26 cellular contexts compared by ENCODE assay signal in genomic region chr15:47678047-47678446, GRCh38. TPM values are rescaled to one million over a fixed set of nuclear protein-coding genes. Genes with fewer than 3 reads are reported as not detected.
A peak's percentile ranks its signal among the peaks of the same experiment; 100 is the strongest.
DNase-seq lines count a peak whose midpoint lies in the region; FAIRE-seq and TF ChIP-seq lines count a peak whose summit lies in the region.
"Had no signal": no experiment of that assay in that cellular context is flagged by ENCODE, and none has a peak within 500 bp of the region (broad histone marks: within the 10 kb centered on the region; RNA-seq: fewer than 3 reads in every experiment).

No MANE protein-coding gene starts in this region.

- no peak overlapping the region for H3K4me3 ChIP-seq in endothelial cell of umbilical vein (replicated peaks in 1 of 3; ENCODE audit: insufficient read depth in 1 of 3, low read depth in 1 of 3, low read length in 3 of 3)
- H3K4me3 ChIP-seq: A549; BLaER1 treated with 17β-estradiol and CSF1 and Interleukin-3, amounts not matched to agents 10 nM and 100 nM; Peyer's patch had no signal

- no peak for TF ChIP-seq CTCF in endothelial cell of umbilical vein (IDR thresholded peaks at IDR 0.05; ENCODE audit: extremely low read depth in 1 of 2, insufficient read depth in 1 of 2, low read depth in 1 of 2, low read length in 2 of 2)

- no peaks in the 10 kb centered on the region for H3K36me3 ChIP-seq in endothelial cell of umbilical vein (ENCODE audit: control insufficient read depth in 2 of 2, extremely low read depth in 1 of 2, insufficient read depth in 2 of 2, low read length in 2 of 2)
- H3K36me3 ChIP-seq: BLaER1 treated with 17β-estradiol and CSF1 and Interleukin-3, amounts not matched to agents 10 nM and 100 nM; Peyer's patch had no signal

- CTCF ChIA-PET in endothelial cell of umbilical vein (lab: Charles Lee) = interaction anchor here (1.3 kb wide), 1 partner anchor 304 kb away, joined by 3 read pairs; no protein-coding TSS in a partner anchor

- H3K9ac ChIP-seq in endothelial cell of umbilical vein (replicated peaks; ENCODE audit: extremely low read depth, insufficient read depth, low read length) = no peak overlapping the region
- H3K9ac ChIP-seq: BLaER1 treated with 17β-estradiol and CSF1 and Interleukin-3, amounts not matched to agents 10 nM and 100 nM had no signal

- H4K20me1 ChIP-seq in endothelial cell of umbilical vein (replicated peaks; ENCODE audit: control insufficient read depth, extremely low read depth, insufficient read depth, low read length) = no peaks in the 10 kb centered on the region
- H4K20me1 ChIP-seq: BLaER1 treated with 17β-estradiol and CSF1 and Interleukin-3, amounts not matched to agents 10 nM and 100 nM had no signal

- no peaks in the 10 kb centered on the region for H3K9me1 ChIP-seq in endothelial cell of umbilical vein (replicated peaks; ENCODE audit: control insufficient read depth, extremely low read depth, insufficient read depth, low read length)

- dilution Hi-C loops in endothelial cell of umbilical vein (cut with MboI; ENCODE audit: extremely low pct_ligation_motif_present, low sequenced_read_pairs) = no loop called here

- peaks cover 9% of the 10 kb centered on the region for H3K4me1 ChIP-seq in endothelial cell of umbilical vein (ENCODE audit: control insufficient read depth, extremely low read depth, insufficient read depth, low read length)
- H3K4me1 ChIP-seq: A549, Peyer's patch had no signal

- no peak overlapping the region for H3K27ac ChIP-seq in endothelial cell of umbilical vein (ENCODE audit: insufficient read depth, low read depth, low read length)
- H3K27ac ChIP-seq: A549; BLaER1 treated with 17β-estradiol and CSF1 and Interleukin-3, amounts not matched to agents 10 nM and 100 nM; Peyer's patch had no signal

- H3K9me3 ChIP-seq in endothelial cell of umbilical vein (replicated peaks; ENCODE audit: control insufficient read depth, insufficient read depth, low read length) = no peaks in the 10 kb centered on the region
- H3K9me3 ChIP-seq: A549, Peyer's patch had no signal

- POLR2A ChIA-PET in endothelial cell of umbilical vein (lab: Charles Lee) = no interaction called here

- no peak for FAIRE-seq in endothelial cell of umbilical vein (lab: Jason Lieb, UNC)
- FAIRE-seq: A549, D721Med, GM18507, HepG2 had no signal

- no peaks in the 10 kb centered on the region for H3K27me3 ChIP-seq in endothelial cell of umbilical vein (ENCODE audit: control insufficient read depth in 2 of 2, insufficient read depth in 2 of 2, low read length in 2 of 2)
- H3K27me3 ChIP-seq: BLaER1 treated with 17β-estradiol and CSF1 and Interleukin-3, amounts not matched to agents 10 nM and 100 nM; Peyer's patch had no signal

- intact Hi-C loops in endothelial cell of umbilical vein (cut with micrococcal nuclease) = no loop called here

- no peaks in the 10 kb centered on the region for H3K79me2 ChIP-seq in endothelial cell of umbilical vein (ENCODE audit: control insufficient read depth, insufficient read depth, low read length)

- DNase-seq in NCI-H2227 (lab: John Stamatoyannopoulos, UW; ENCODE audit: unreplicated experiment) (peak; percentile 48), SK-N-DZ (ENCODE audit: low spot score) (peak; percentile 31), endothelial cell of umbilical vein (ENCODE audit: low read depth, low spot score) (peak; percentile 6), NCI-H2107 treated with DMSO at 0.1 percent for 48 hours (lab: John Stamatoyannopoulos, UW; ENCODE audit: unreplicated experiment) (no peak)
- no peak for DNase-seq in activated CD4-positive, alpha-beta T cell treated with anti-CD3 and anti-CD28 coated beads for 1 hour
- no peak for DNase-seq in stimulated activated CD4-positive, alpha-beta T cell treated with anti-CD3 and anti-CD28 coated beads, Interleukin-15, amount 100 ng/mL, for 24 hours
- no peak for DNase-seq in stimulated activated CD4-positive, alpha-beta T cell treated with anti-CD3 and anti-CD28 coated beads, Interleukin-2, amount 100 ng/mL, for 24 hours
- DNase-seq: AML-193; CD4-positive, alpha-beta T cell; H9; Karpas-422; MV-4-11; NCI-H1105; NCI-H146; NCI-H1930; NCI-H2107; NCI-H526 treated with DMSO at 0.1 percent for 48 hours; Peyer's patch; SIG-M5 had no signal

- no TSS peak for BruUV-seq in endothelial cell of umbilical vein (replicated peaks; lab: Mats Ljungman, UMichigan)

- no peak overlapping the region for H2AFZ ChIP-seq in endothelial cell of umbilical vein (ENCODE audit: low read depth, low read length)

- H3K4me2 ChIP-seq in endothelial cell of umbilical vein (ENCODE audit: insufficient read depth, low read length) = no peak overlapping the region
- H3K4me2 ChIP-seq: A549 had no signal

- TF ChIP-seq POLR2A in endothelial cell of umbilical vein (IDR thresholded peaks at IDR 0.05; ENCODE audit: low read depth, low read length) = no peak

TF ChIP-seq in endothelial cell of umbilical vein, 7 proteins besides CTCF, POLR2A, EP300 and RAD21:
- TF ChIP-seq MYC (IDR thresholded peaks at IDR 0.05; ENCODE audit: low read depth, low read length) (no peak), FOS (IDR thresholded peaks at IDR 0.05; ENCODE audit: borderline replicate concordance, insufficient read depth, low read length) (peak; percentile 10)

RNA-seq across cellular contexts. Expression of gene SEMA6D, which starts 39.3 kb away (rescaled TPM):
- 15.0 and 15.1 TPM in 2 replicates for polyA plus RNA-seq in SK-N-DZ (2014; cell fraction: cytosol; rRNA removed)
- polyA plus RNA-seq in SK-N-DZ (2014; cell fraction: nucleus; rRNA removed) = 32.5 and 42.4 TPM in 2 replicates
- total RNA-seq in endothelial cell of umbilical vein = 22.5 and 26.7 TPM in 2 replicates
- polyA plus RNA-seq in endothelial cell of umbilical vein = 16.3 and 16.4 TPM in 2 replicates
- 5.5 and 7.0 TPM in 2 replicates for polyA plus RNA-seq in endothelial cell of umbilical vein (2011; cell fraction: cytosol; rRNA removed)
- polyA plus RNA-seq in endothelial cell of umbilical vein (2011; cell fraction: nucleus; rRNA removed) = 60.7 and 69.8 TPM in 2 replicates
- polyA plus RNA-seq in endothelial cell of umbilical vein (2012) = 9.2 and 13.4 TPM in 2 replicates
- 52.1 and 54.8 TPM in 2 replicates for polyA minus RNA-seq in endothelial cell of umbilical vein
- polyA minus RNA-seq in endothelial cell of umbilical vein (2011; cell fraction: cytosol; rRNA and poly(A)+ RNA removed) = 21.8 TPM
- polyA minus RNA-seq in endothelial cell of umbilical vein (2011; cell fraction: nucleus; rRNA and poly(A)+ RNA removed) = 52.4 and 55.5 TPM in 2 replicates
- total RNA-seq: CD4-positive, alpha-beta T cell; G401; HepG2; OCI-LY7 had no signal
- polyA plus RNA-seq: A549, HepG2 had no signal

Comparison
In these comparisons a context has a peak if more than half of its experiments do, and no peak if none do; other contexts are left out.
1. DNase-seq: peak in NCI-H2227 (single experiment), SK-N-DZ (single experiment) and endothelial cell of umbilical vein (single experiment); none in activated CD4-positive, alpha-beta T cell treated with anti-CD3 and anti-CD28 coated beads for 1 hour (single experiment), stimulated activated CD4-positive, alpha-beta T cell treated with anti-CD3 and anti-CD28 coated beads, Interleukin-15, amount 100 ng/mL, for 24 hours (single experiment), stimulated activated CD4-positive, alpha-beta T cell treated with anti-CD3 and anti-CD28 coated beads, Interleukin-2, amount 100 ng/mL, for 24 hours (0 of 2) and NCI-H2107 treated with DMSO at 0.1 percent for 48 hours (single experiment).